1 cellular context compared by ENCODE assay signal in genomic region chr4:56787380-56787779, GRCh38.
TF ChIP-seq lines count a peak whose summit lies in the region.

No MANE protein-coding gene starts in this region.

TF ChIP-seq in HEK293, 187 proteins besides CTCF, POLR2A, EP300 and RAD21 (continued from another document):
- no peak for TF ChIP-seq REST (tag by site-specific recombination; IDR thresholded peaks at IDR 0.05)
- no peak for TF ChIP-seq ZNF10 (tag by site-specific recombination; IDR thresholded peaks at IDR 0.05)
- no peak for TF ChIP-seq ZNF404 (tag by site-specific recombination; IDR thresholded peaks at IDR 0.05)
- no peak for TF ChIP-seq ZNF707 (tag by site-specific recombination; IDR thresholded peaks at IDR 0.05)
- no peak for TF ChIP-seq RBAK (tag by site-specific recombination; IDR thresholded peaks at IDR 0.05)
- no peak for TF ChIP-seq ZNF560 (tag by site-specific recombination; IDR thresholded peaks at IDR 0.05; ENCODE audit: borderline replicate concordance)
- TF ChIP-seq, protein P1, sequence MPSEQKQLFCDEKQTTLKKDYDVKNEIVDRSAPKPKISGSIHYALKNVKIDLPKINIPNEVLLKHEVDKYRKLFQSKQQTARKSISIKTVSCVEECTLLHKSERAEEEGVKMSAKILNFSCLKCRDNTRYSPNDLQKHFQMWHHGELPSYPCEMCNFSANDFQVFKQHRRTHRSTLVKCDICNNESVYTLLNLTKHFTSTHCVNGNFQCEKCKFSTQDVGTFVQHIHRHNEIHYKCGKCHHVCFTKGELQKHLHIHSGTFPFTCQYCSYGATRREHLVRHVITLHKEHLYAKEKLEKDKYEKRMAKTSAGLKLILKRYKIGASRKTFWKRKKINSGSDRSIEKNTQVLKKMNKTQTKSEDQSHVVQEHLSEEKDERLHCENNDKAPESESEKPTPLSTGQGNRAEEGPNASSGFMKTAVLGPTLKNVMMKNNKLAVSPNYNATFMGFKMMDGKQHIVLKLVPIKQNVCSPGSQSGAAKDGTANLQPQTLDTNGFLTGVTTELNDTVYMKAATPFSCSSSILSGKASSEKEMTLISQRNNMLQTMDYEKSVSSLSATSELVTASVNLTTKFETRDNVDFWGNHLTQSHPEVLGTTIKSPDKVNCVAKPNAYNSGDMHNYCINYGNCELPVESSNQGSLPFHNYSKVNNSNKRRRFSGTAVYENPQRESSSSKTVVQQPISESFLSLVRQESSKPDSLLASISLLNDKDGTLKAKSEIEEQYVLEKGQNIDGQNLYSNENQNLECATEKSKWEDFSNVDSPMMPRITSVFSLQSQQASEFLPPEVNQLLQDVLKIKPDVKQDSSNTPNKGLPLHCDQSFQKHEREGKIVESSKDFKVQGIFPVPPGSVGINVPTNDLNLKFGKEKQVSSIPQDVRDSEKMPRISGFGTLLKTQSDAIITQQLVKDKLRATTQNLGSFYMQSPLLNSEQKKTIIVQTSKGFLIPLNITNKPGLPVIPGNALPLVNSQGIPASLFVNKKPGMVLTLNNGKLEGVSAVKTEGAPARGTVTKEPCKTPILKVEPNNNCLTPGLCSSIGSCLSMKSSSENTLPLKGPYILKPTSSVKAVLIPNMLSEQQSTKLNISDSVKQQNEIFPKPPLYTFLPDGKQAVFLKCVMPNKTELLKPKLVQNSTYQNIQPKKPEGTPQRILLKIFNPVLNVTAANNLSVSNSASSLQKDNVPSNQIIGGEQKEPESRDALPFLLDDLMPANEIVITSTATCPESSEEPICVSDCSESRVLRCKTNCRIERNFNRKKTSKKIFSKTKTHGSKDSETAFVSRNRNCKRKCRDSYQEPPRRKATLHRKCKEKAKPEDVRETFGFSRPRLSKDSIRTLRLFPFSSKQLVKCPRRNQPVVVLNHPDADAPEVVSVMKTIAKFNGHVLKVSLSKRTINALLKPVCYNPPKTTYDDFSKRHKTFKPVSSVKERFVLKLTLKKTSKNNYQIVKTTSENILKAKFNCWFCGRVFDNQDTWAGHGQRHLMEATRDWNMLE (tag by site-specific recombination; conservative IDR thresholded peaks at IDR 0.05; ENCODE audit: low read depth), result no peak
- TF ChIP-seq ZNF354C (tag by site-specific recombination; IDR thresholded peaks at IDR 0.05; ENCODE audit: borderline replicate concordance, low read depth), result no peak
- no peak for TF ChIP-seq ZNF280D (tag by site-specific recombination; IDR thresholded peaks at IDR 0.05)
- peak; percentile 31; the same call in 1 of the 2 replicates for TF ChIP-seq FEZF1 (tag by site-specific recombination; IDR thresholded peaks at IDR 0.05)
- no peak for TF ChIP-seq ZSCAN16 (tag by site-specific recombination; IDR thresholded peaks at IDR 0.05)
- no peak for TF ChIP-seq ZNF169 (tag by site-specific recombination; IDR thresholded peaks at IDR 0.05)
- peak; percentile 88 for TF ChIP-seq ZIC2 (tag by site-specific recombination; IDR thresholded peaks at IDR 0.05)
- TF ChIP-seq ZNF366 (tag by site-specific recombination; conservative IDR thresholded peaks at IDR 0.05), result no peak
- no peak for TF ChIP-seq ZBTB44 (tag by site-specific recombination; IDR thresholded peaks at IDR 0.05)
- TF ChIP-seq, protein P2, sequence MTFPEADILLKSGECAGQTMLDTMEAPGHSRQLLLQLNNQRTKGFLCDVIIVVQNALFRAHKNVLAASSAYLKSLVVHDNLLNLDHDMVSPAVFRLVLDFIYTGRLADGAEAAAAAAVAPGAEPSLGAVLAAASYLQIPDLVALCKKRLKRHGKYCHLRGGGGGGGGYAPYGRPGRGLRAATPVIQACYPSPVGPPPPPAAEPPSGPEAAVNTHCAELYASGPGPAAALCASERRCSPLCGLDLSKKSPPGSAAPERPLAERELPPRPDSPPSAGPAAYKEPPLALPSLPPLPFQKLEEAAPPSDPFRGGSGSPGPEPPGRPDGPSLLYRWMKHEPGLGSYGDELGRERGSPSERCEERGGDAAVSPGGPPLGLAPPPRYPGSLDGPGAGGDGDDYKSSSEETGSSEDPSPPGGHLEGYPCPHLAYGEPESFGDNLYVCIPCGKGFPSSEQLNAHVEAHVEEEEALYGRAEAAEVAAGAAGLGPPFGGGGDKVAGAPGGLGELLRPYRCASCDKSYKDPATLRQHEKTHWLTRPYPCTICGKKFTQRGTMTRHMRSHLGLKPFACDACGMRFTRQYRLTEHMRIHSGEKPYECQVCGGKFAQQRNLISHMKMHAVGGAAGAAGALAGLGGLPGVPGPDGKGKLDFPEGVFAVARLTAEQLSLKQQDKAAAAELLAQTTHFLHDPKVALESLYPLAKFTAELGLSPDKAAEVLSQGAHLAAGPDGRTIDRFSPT (tag by site-specific recombination; IDR thresholded peaks at IDR 0.05), result no peak
- peak; percentile 55 for TF ChIP-seq GLIS1 (tag by site-specific recombination; IDR thresholded peaks at IDR 0.05)
- no peak for TF ChIP-seq ZNF302 (tag by site-specific recombination; IDR thresholded peaks at IDR 0.05; ENCODE audit: low read depth)
- TF ChIP-seq ZNF521 (tag by site-specific recombination; IDR thresholded peaks at IDR 0.05), result no peak
- TF ChIP-seq, protein P3, sequence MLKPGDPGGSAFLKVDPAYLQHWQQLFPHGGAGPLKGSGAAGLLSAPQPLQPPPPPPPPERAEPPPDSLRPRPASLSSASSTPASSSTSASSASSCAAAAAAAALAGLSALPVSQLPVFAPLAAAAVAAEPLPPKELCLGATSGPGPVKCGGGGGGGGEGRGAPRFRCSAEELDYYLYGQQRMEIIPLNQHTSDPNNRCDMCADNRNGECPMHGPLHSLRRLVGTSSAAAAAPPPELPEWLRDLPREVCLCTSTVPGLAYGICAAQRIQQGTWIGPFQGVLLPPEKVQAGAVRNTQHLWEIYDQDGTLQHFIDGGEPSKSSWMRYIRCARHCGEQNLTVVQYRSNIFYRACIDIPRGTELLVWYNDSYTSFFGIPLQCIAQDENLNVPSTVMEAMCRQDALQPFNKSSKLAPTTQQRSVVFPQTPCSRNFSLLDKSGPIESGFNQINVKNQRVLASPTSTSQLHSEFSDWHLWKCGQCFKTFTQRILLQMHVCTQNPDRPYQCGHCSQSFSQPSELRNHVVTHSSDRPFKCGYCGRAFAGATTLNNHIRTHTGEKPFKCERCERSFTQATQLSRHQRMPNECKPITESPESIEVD (tag by site-specific recombination; IDR thresholded peaks at IDR 0.05), result 0 out of 2 replicates have a peak, but pooled peaks have one; percentile 33
- no peak for TF ChIP-seq ZNF555 (tag by site-specific recombination; conservative IDR thresholded peaks at IDR 0.05)
